ENCODE assay signal across 18 cellular contexts in the genomic region with DNA sequence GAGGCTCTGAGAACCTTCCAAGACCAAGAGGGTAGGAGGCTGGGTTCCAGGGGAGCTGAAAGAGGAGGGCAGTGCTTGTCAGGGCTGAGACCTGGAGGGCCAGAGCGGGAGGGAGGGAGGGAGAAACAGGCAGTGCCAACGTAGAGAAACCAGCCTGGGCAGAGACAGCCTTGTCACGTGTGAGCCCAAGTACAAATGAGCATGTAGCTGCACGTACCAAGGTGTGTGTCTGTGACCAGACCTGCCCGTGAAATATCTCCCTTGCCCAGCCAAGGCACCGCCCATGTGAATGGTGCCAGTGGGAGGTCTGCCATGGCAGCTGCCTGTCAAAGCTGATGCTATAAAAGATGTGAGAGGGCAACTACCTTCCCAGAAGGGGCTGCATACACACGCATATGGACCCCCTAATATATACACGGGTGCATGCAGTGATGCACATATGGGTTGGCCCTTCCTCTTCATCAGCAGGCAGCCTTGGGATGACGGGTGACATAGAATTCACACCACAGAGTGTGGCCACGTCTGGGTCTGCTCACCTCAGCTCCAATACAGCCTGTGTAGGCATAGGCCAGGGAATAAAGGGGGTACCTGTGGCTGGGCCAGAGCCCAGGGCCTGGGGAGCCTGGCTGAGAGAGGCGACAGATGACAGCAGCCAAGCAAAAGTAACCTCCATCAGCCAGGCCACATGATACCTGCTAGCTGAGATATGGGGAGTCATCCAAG. TPM values are rescaled to one million over a fixed set of nuclear protein-coding genes. Genes with fewer than 3 reads are reported as not detected.
A peak's percentile ranks its signal among the peaks of the same experiment; 100 is the strongest.
DNase-seq lines count a peak whose midpoint lies in the region; ATAC-seq and TF ChIP-seq lines count a peak whose summit lies in the region.
"Had no signal": no experiment of that assay in that cellular context is flagged by ENCODE, and none has a peak within 500 bp of the region (broad histone marks: within the 10 kb centered on the region; RNA-seq: fewer than 3 reads in every experiment).

No MANE protein-coding gene starts in this region.

- TF ChIP-seq CTCF in activated CD8-positive, alpha-beta T cell treated with anti-CD3 and anti-CD28 coated beads for 36 hours (IDR thresholded peaks at IDR 0.05) = no peak
- TF ChIP-seq CTCF in mucosa of descending colon (IDR thresholded peaks at IDR 0.05) = no peak
- no peak for TF ChIP-seq CTCF in progenitor cell of endocrine pancreas (IDR thresholded peaks at IDR 0.05; ENCODE audit: unreplicated experiment)

- POLR2A ChIA-PET in activated CD8-positive, alpha-beta T cell treated with anti-CD3 and anti-CD28 coated beads, Interleukin-2, amount 10 ng/mL, durations not matched to agents 7 days and 5 days (lab: Charles Lee) = no interaction called here
- POLR2A ChIA-PET in activated CD8-positive, alpha-beta T cell treated with anti-CD3 and anti-CD28 coated beads for 36 hours (lab: Charles Lee) = no interaction called here

- no peaks in the 10 kb centered on the region for H3K36me3 ChIP-seq in mucosa of descending colon (ENCODE audit: low read depth)
- H3K36me3 ChIP-seq: cardiac muscle cell had no signal

- CTCF ChIA-PET in activated CD8-positive, alpha-beta T cell treated with anti-CD3 and anti-CD28 coated beads, Interleukin-2, amount 10 ng/mL, durations not matched to agents 7 days and 5 days (lab: Charles Lee) = interaction anchor here (1.0 to 3.1 kb wide), 10 partner anchors 8 to 186 kb away, joined by 3 to 44 read pairs (median 10); a partner anchor contains a TSS
- CTCF ChIA-PET in activated CD8-positive, alpha-beta T cell treated with anti-CD3 and anti-CD28 coated beads for 36 hours (lab: Charles Lee) = interaction anchor here (1.0 to 5.7 kb wide), 9 partner anchors 13 to 153 kb away, joined by 3 to 58 read pairs (median 8); no protein-coding TSS in a partner anchor

- no peaks in the 10 kb centered on the region for H3K4me1 Mint-ChIP-seq in activated CD8-positive, alpha-beta T cell treated with anti-CD3 and anti-CD28 coated beads, Interleukin-2, amount 10 ng/mL, durations not matched to agents 7 days and 5 days (ENCODE audit: low read depth)
- H3K4me1 Mint-ChIP-seq in activated CD8-positive, alpha-beta T cell treated with anti-CD3 and anti-CD28 coated beads for 36 hours (ENCODE audit: low read depth) = no peaks in the 10 kb centered on the region
- H3K4me1 Mint-ChIP-seq in progenitor cell of endocrine pancreas (ENCODE audit: low read depth) = no peaks in the 10 kb centered on the region
- H3K4me1 Mint-ChIP-seq: activated CD4-positive, alpha-beta memory T cell treated with anti-CD3 and anti-CD28 coated beads, Interleukin-2, amount 10 ng/mL, durations not matched to agents 7 days and 5 days; activated naive CD8-positive, alpha-beta T cell treated with anti-CD3 and anti-CD28 coated beads, Interleukin-2, amount 50 U/mL, for 24 hours had no signal

- peak; percentile 14 for ATAC-seq in activated CD8-positive, alpha-beta T cell treated with anti-CD3 and anti-CD28 coated beads, Interleukin-2, amount 10 ng/mL, durations not matched to agents 7 days and 5 days
- no peak for ATAC-seq in activated CD8-positive, alpha-beta T cell treated with anti-CD3 and anti-CD28 coated beads for 36 hours
- peak; percentile 90 for ATAC-seq in mucosa of descending colon
- ATAC-seq: activated naive CD8-positive, alpha-beta T cell treated with anti-CD3 and anti-CD28 coated beads, Interleukin-2, amount 50 U/mL, for 24 hours; K562; T-cell had no signal

- H3K4me3 Mint-ChIP-seq in activated CD8-positive, alpha-beta T cell treated with anti-CD3 and anti-CD28 coated beads, Interleukin-2, amount 10 ng/mL, durations not matched to agents 7 days and 5 days = no peak overlapping the region
- H3K4me3 Mint-ChIP-seq in activated CD8-positive, alpha-beta T cell treated with anti-CD3 and anti-CD28 coated beads for 36 hours = no peak overlapping the region
- H3K4me3 Mint-ChIP-seq in progenitor cell of endocrine pancreas (ENCODE audit: low read depth) = no peak overlapping the region
- H3K4me3 Mint-ChIP-seq: activated CD4-positive, alpha-beta memory T cell treated with anti-CD3 and anti-CD28 coated beads, Interleukin-2, amount 10 ng/mL, durations not matched to agents 7 days and 5 days; activated naive CD8-positive, alpha-beta T cell treated with anti-CD3 and anti-CD28 coated beads, Interleukin-2, amount 50 U/mL, for 24 hours; T-cell had no signal

- DNase-seq in activated CD8-positive, alpha-beta T cell treated with anti-CD3 and anti-CD28 coated beads, Interleukin-2, amount 10 ng/mL, durations not matched to agents 7 days and 5 days = no peak
- DNase-seq in activated CD8-positive, alpha-beta T cell treated with anti-CD3 and anti-CD28 coated beads for 36 hours = no peak
- peak; percentile 40 for DNase-seq in cerebellum (ENCODE audit: low spot score)
- peak; percentile 67 to 79 (median 77) for DNase-seq in mucosa of descending colon
- DNase-seq in effector CD8-positive, alpha-beta T cell (lab: John Stamatoyannopoulos, UW) = no peak
- no peak for DNase-seq in OCI-M1 (lab: John Stamatoyannopoulos, UW)
- no peak for DNase-seq in progenitor cell of endocrine pancreas (ENCODE audit: low spot score, unreplicated experiment)
- DNase-seq in GM19240 (ENCODE audit: insufficient read length, low spot score) = no peak
- DNase-seq: activated CD4-positive, alpha-beta memory T cell treated with anti-CD3 and anti-CD28 coated beads, Interleukin-2, amount 10 ng/mL, durations not matched to agents 7 days and 5 days; activated naive CD8-positive, alpha-beta T cell treated with anti-CD3 and anti-CD28 coated beads, Interleukin-2, amount 50 U/mL, for 24 hours; DMS53; H7; NCI-H2107; NK-92 treated with Interleukin-12 subunit alpha and Interleukin-12 subunit beta, amount 100 ng/mL, for 24 hours; T-cell; tibial artery had no signal

- peaks cover 10% of the 10 kb centered on the region for H3K27me3 Mint-ChIP-seq in activated CD8-positive, alpha-beta T cell treated with anti-CD3 and anti-CD28 coated beads, Interleukin-2, amount 10 ng/mL, durations not matched to agents 7 days and 5 days (ENCODE audit: low read depth)
- H3K27me3 Mint-ChIP-seq in activated CD8-positive, alpha-beta T cell treated with anti-CD3 and anti-CD28 coated beads for 36 hours = no peaks in the 10 kb centered on the region
- peaks cover 11% of the 10 kb centered on the region for H3K27me3 Mint-ChIP-seq in progenitor cell of endocrine pancreas
- H3K27me3 Mint-ChIP-seq: activated CD4-positive, alpha-beta memory T cell treated with anti-CD3 and anti-CD28 coated beads, Interleukin-2, amount 10 ng/mL, durations not matched to agents 7 days and 5 days; activated naive CD8-positive, alpha-beta T cell treated with anti-CD3 and anti-CD28 coated beads, Interleukin-2, amount 50 U/mL, for 24 hours; T-cell had no signal

- intact Hi-C loops in activated CD8-positive, alpha-beta T cell treated with anti-CD3 and anti-CD28 coated beads for 36 hours (cut with micrococcal nuclease) = no loop called here
- intact Hi-C loops in mucosa of descending colon (cut with DNase I, micrococcal nuclease) = loop anchor here in 1 of 2 donors (2.0 kb wide), 1 partner anchor 113 kb away; no protein-coding TSS in a partner anchor

- no peak overlapping the region for H3K27ac Mint-ChIP-seq in activated CD8-positive, alpha-beta T cell treated with anti-CD3 and anti-CD28 coated beads, Interleukin-2, amount 10 ng/mL, durations not matched to agents 7 days and 5 days
- H3K27ac Mint-ChIP-seq in activated CD8-positive, alpha-beta T cell treated with anti-CD3 and anti-CD28 coated beads for 36 hours = no peak overlapping the region
- no peak overlapping the region for H3K27ac Mint-ChIP-seq in progenitor cell of endocrine pancreas
- H3K27ac Mint-ChIP-seq: activated CD4-positive, alpha-beta memory T cell treated with anti-CD3 and anti-CD28 coated beads, Interleukin-2, amount 10 ng/mL, durations not matched to agents 7 days and 5 days; activated naive CD8-positive, alpha-beta T cell treated with anti-CD3 and anti-CD28 coated beads, Interleukin-2, amount 50 U/mL, for 24 hours; T-cell had no signal

- no peak overlapping the region for H3K4me3 ChIP-seq in mucosa of descending colon
- H3K4me3 ChIP-seq: cardiac muscle cell, K562, tibial artery had no signal

- H3K9me3 ChIP-seq in mucosa of descending colon = no peaks in the 10 kb centered on the region
- H3K9me3 ChIP-seq: tibial artery had no signal

- no peaks in the 10 kb centered on the region for H3K36me3 Mint-ChIP-seq in activated CD8-positive, alpha-beta T cell treated with anti-CD3 and anti-CD28 coated beads, Interleukin-2, amount 10 ng/mL, durations not matched to agents 7 days and 5 days (ENCODE audit: low read depth)
- H3K36me3 Mint-ChIP-seq in activated CD8-positive, alpha-beta T cell treated with anti-CD3 and anti-CD28 coated beads for 36 hours (ENCODE audit: low read depth) = no peaks in the 10 kb centered on the region
- H3K36me3 Mint-ChIP-seq in progenitor cell of endocrine pancreas (ENCODE audit: insufficient read depth) = peaks cover 5% of the 10 kb centered on the region
- H3K36me3 Mint-ChIP-seq: T-cell had no signal

- peaks cover 5% of the 10 kb centered on the region for H3K4me1 ChIP-seq in mucosa of descending colon (ENCODE audit: low read depth)

- no peaks in the 10 kb centered on the region for H3K9me3 Mint-ChIP-seq in activated CD8-positive, alpha-beta T cell treated with anti-CD3 and anti-CD28 coated beads, Interleukin-2, amount 10 ng/mL, durations not matched to agents 7 days and 5 days (ENCODE audit: insufficient read depth)
- H3K9me3 Mint-ChIP-seq in activated CD8-positive, alpha-beta T cell treated with anti-CD3 and anti-CD28 coated beads for 36 hours = no peaks in the 10 kb centered on the region
- H3K9me3 Mint-ChIP-seq in progenitor cell of endocrine pancreas (ENCODE audit: low read depth) = no peaks in the 10 kb centered on the region
- H3K9me3 Mint-ChIP-seq: activated CD4-positive, alpha-beta memory T cell treated with anti-CD3 and anti-CD28 coated beads, Interleukin-2, amount 10 ng/mL, durations not matched to agents 7 days and 5 days; activated naive CD8-positive, alpha-beta T cell treated with anti-CD3 and anti-CD28 coated beads, Interleukin-2, amount 50 U/mL, for 24 hours; T-cell had no signal

RNA-seq across cellular contexts. Expression of a gene that starts 7.8 kb away (rescaled TPM):
- 1 to 10 TPM in 1 of 2 experiments, under 1 TPM in 1; 0.90 to 2.1 TPM for total RNA-seq in activated CD8-positive, alpha-beta T cell treated with anti-CD3 and anti-CD28 coated beads, Interleukin-2, amount 10 ng/mL, durations not matched to agents 7 days and 5 days
- total RNA-seq in activated CD8-positive, alpha-beta T cell treated with anti-CD3 and anti-CD28 coated beads for 36 hours = 1 to 10 TPM; 1.2 to 1.7 TPM
- total RNA-seq in cerebellum (18.5 TPM), mucosa of descending colon (10 to 100 TPM; 59.1 to 89.7 (median 88.1) TPM), progenitor cell of endocrine pancreas (53.3 and 55.3 TPM in 2 replicates)

Comparison
In these comparisons a context has a peak if more than half of its experiments do, and no peak if none do; other contexts are left out.
1. DNase-seq: peak in cerebellum (single experiment) and mucosa of descending colon (3 of 3); none in activated CD8-positive, alpha-beta T cell treated with anti-CD3 and anti-CD28 coated beads, Interleukin-2, amount 10 ng/mL, durations not matched to agents 7 days and 5 days (single experiment), activated CD8-positive, alpha-beta T cell treated with anti-CD3 and anti-CD28 coated beads for 36 hours (single experiment), effector CD8-positive, alpha-beta T cell (single experiment), OCI-M1 (single experiment), progenitor cell of endocrine pancreas (single experiment) and GM19240 (single experiment).